In genomic region chr20:5654557-5654956, GRCh38 we compare ENCODE assay signal across 10 cellular contexts. TPM values are rescaled to one million over a fixed set of nuclear protein-coding genes. Genes with fewer than 3 reads are reported as not detected.
A peak's percentile ranks its signal among the peaks of the same experiment; 100 is the strongest.
DNase-seq lines count a peak whose midpoint lies in the region; ATAC-seq and TF ChIP-seq lines count a peak whose summit lies in the region.
"Had no signal": no experiment of that assay in that cellular context is flagged by ENCODE, and none has a peak within 500 bp of the region (broad histone marks: within the 10 kb centered on the region; RNA-seq: fewer than 3 reads in every experiment).

No MANE protein-coding gene starts in this region.

- no peak for TF ChIP-seq CTCF in NB4 (IDR thresholded peaks at IDR 0.05; ENCODE audit: low read depth, low read length)

- no peak for ATAC-seq in GM18511 (IDR thresholded peaks at IDR 0.05; ENCODE audit: unreplicated experiment)

- H3K4me3 ChIP-seq in NB4 (ENCODE audit: low read depth, low read length) = no peak overlapping the region

- TF ChIP-seq POLR2A in NB4 (IDR thresholded peaks at IDR 0.05; ENCODE audit: extremely low read depth, insufficient read length) = no peak

- DNase-seq in DMS53 treated with DMSO at 0.1 percent for 48 hours (lab: John Stamatoyannopoulos, UW; ENCODE audit: unreplicated experiment) (peak; percentile 87), NB4 (ENCODE audit: low read depth) (peak; percentile 38), astrocyte of the hippocampus (ENCODE audit: low read depth, low spot score) (peak; percentile 55), mucosa of gallbladder (ENCODE audit: low spot score) (peak; percentile 15), mesenteric fat pad (ENCODE audit: low spot score) (no peak), Ammon's horn (ENCODE audit: low spot score) (no peak), SKM-1 (lab: John Stamatoyannopoulos, UW; ENCODE audit: unreplicated experiment) (no peak)
- DNase-seq: activated effector memory CD4-positive, alpha-beta T cell treated with anti-CD3 and anti-CD28 coated beads, Interleukin-2, amount 50 U/mL, for 16 hours; KG1 had no signal

RNA-seq across cellular contexts. Expression of gene GPCPD1, which starts 43.8 kb away (rescaled TPM):
- total RNA-seq in mucosa of gallbladder (28.2 TPM), mesenteric fat pad (56.6 TPM)

Comparison
In these comparisons a context has a peak if more than half of its experiments do, and no peak if none do; other contexts are left out.
1. DNase-seq: peak in DMS53 treated with DMSO at 0.1 percent for 48 hours (single experiment), NB4 (single experiment), astrocyte of the hippocampus (single experiment) and mucosa of gallbladder (single experiment); none in mesenteric fat pad (single experiment), Ammon's horn (single experiment) and SKM-1 (single experiment).